Comparison of ENCODE assay signal across 8 cellular contexts in genomic region chr15:43799945-43800285, GRCh38. TPM values are rescaled to one million over a fixed set of nuclear protein-coding genes. Genes with fewer than 3 reads are reported as not detected.
DNase-seq lines count a peak whose midpoint lies in the region; ATAC-seq, FAIRE-seq and TF ChIP-seq lines count a peak whose summit lies in the region.

TSS of gene SERINC4 (minus strand) at chr15:43800220. CDS start at chr15:43799986, 234 bp downstream.

- no peak for TF ChIP-seq CTCF in fibroblast of mammary gland (conservative IDR thresholded peaks at IDR 0.05; ENCODE audit: control insufficient read depth, insufficient read depth, low read depth, low read length)
- no peak for TF ChIP-seq CTCF in pancreas (IDR thresholded peaks at IDR 0.05)

- H3K27ac ChIP-seq in SK-N-MC (peak within 1 kb of the TSS; percentile 65), pancreas (peak within 1 kb of the TSS; percentile 60 to 98 (median 84))

- intact Hi-C loops in pancreas (cut with DNase I), result no loop called here

- H3K4me3 ChIP-seq in SK-N-MC (peak within 1 kb of the TSS; percentile 98), fibroblast of mammary gland (ENCODE audit: control insufficient read depth, low read depth, low read length) (peak within 1 kb of the TSS; percentile 99), pancreas (peak within 1 kb of the TSS; percentile 67 to 89 (median 73))

- peak; percentile 55 for DNase-seq in D341Med (ENCODE audit: low spot score)
- DNase-seq in SK-N-MC (ENCODE audit: low read depth, low spot score), result no peak
- no peak for DNase-seq in fibroblast of mammary gland (ENCODE audit: low read depth)
- no peak for DNase-seq in pancreas
- DNase-seq in cerebellar cortex (ENCODE audit: low spot score), result no peak
- no peak for DNase-seq in globus pallidus (ENCODE audit: low spot score)
- no peak for DNase-seq in NCI-H510A treated with DMSO at 0.1 percent for 48 hours (lab: John Stamatoyannopoulos, UW)
- no peak for DNase-seq in NCI-H510A (lab: John Stamatoyannopoulos, UW)

- H3K4me1 ChIP-seq in pancreas, result peaks cover 7 to 39% (median 10%) of the 10 kb centered on the region in 3 donors

- H3K9me3 ChIP-seq in SK-N-MC (ENCODE audit: low read depth, low read length) (no peaks in the 10 kb centered on the region), pancreas (no peaks in the 10 kb centered on the region)

- 95% methylated on average over 8 of the region's 8 CpGs for WGBS in pancreas, 2 donors

- peak within 1 kb of the TSS; percentile 91 for H3K9ac ChIP-seq in SK-N-MC (ENCODE audit: insufficient read length)

- H3K27me3 ChIP-seq in pancreas, result no peaks in the 10 kb centered on the region

- H3K36me3 ChIP-seq in SK-N-MC (ENCODE audit: insufficient read depth, low read length) (peaks cover 76% of the 10 kb centered on the region), pancreas (peaks cover 4 to 28% (median 5%) of the 10 kb centered on the region in 3 donors)

- no peak for FAIRE-seq in pancreas (lab: Jason Lieb, UNC)

- peak in 3 of 4 donors; percentile 1 to 2 (median 1) for ATAC-seq in pancreas

RNA-seq across cellular contexts. Expression of gene SERINC4, which starts in this region (rescaled TPM):
- under 1 TPM in 2 of 6 donors, not detected in 4; 0.14 to 0.22 TPM for total RNA-seq in pancreas
- polyA plus RNA-seq in pancreas, result under 1 TPM; 0.23 to 0.47 TPM

Comparison
In these comparisons a context has a peak if more than half of its experiments do, and no peak if none do; other contexts are left out.
1. Peak in ATAC-seq, H3K4me3 ChIP-seq and H3K27ac ChIP-seq in pancreas; RNA of the gene not detected or under 1 TPM.